29 cellular contexts compared by ENCODE assay signal in genomic region chr18:60050821-60051220, GRCh38.
"Had no signal": no experiment of that assay in that cellular context is flagged by ENCODE, and none has a peak within 500 bp of the region (broad histone marks: within the 10 kb centered on the region; RNA-seq: fewer than 3 reads in every experiment).

No MANE protein-coding gene starts in this region.

- DNase-seq: activated B cell treated with CpG ODN at 0.5 μM for 24 hours; activated CD4-positive, alpha-beta memory T cell treated with anti-CD3 and anti-CD28 coated beads, Interleukin-2, amount 10 ng/mL, durations not matched to agents 7 days and 5 days; activated CD4-positive, alpha-beta T cell treated with anti-CD3 and anti-CD28 coated beads for 36 hours; activated CD4-positive, alpha-beta T cell treated with anti-CD3 and anti-CD28 coated beads, Interleukin-2, amount 10 ng/mL, durations not matched to agents 24 days and 14 days; activated CD4-positive, alpha-beta T cell treated with anti-CD3 and anti-CD28 coated beads, Interleukin-2, amount 50 U/mL, for 4 hours; activated CD8-positive, alpha-beta memory T cell treated with anti-CD3 and anti-CD28 coated beads, Interleukin-2, amount 50 U/mL, for 48 hours; activated gamma-delta T cell; activated naive CD4-positive, alpha-beta T cell; activated naive CD4-positive, alpha-beta T cell treated with anti-CD3 and anti-CD28 coated beads, Interleukin-2, amount 10 ng/mL, durations not matched to agents 7 days and 5 days; activated naive CD8-positive, alpha-beta T cell treated with anti-CD3 and anti-CD28 coated beads, Interleukin-2, amount 10 ng/mL, durations not matched to agents 7 days and 5 days; activated T-cell treated with anti-CD3 and anti-CD28 coated beads for 4 hours; activated T-cell treated with anti-CD3 and anti-CD28 coated beads, Interleukin-2, amount 50 U/mL, for 24 hours; activated T-cell treated with anti-CD3 and anti-CD28 coated beads, Interleukin-2, amount 50 U/mL, for 72 hours; central memory CD4-positive, alpha-beta T cell; cerebellar nuclear complex; colonic mucosa; effector CD8-positive, alpha-beta T cell; foreskin fibroblast; head of caudate nucleus; hippocampal formation; T1000; WERI-Rb-1 had no signal

- FAIRE-seq: frontal cortex had no signal

- ATAC-seq: activated CD4-positive, alpha-beta T cell treated with anti-CD3 and anti-CD28 coated beads for 36 hours; activated CD4-positive, CD25-positive, alpha-beta regulatory T cell treated with anti-CD3 and anti-CD28 coated beads, Interleukin-2, amount 50 U/mL, for 24 hours; activated naive CD4-positive, alpha-beta T cell treated with anti-CD3 and anti-CD28 coated beads, Interleukin-2, amount 50 U/mL, for 72 hours; activated T-cell treated with anti-CD3 and anti-CD28 coated beads, Interleukin-2, amount 50 U/mL, for 72 hours; esophagus mucosa had no signal

- H3K36me3 ChIP-seq: ascending aorta, breast epithelium, cardiac muscle cell, colonic mucosa, WERI-Rb-1 had no signal

- H3K9me3 ChIP-seq: ascending aorta, colonic mucosa had no signal

- H3K27me3 ChIP-seq: ascending aorta, breast epithelium, cardiac muscle cell, colonic mucosa had no signal

- H3K4me1 ChIP-seq: ascending aorta, breast epithelium, colonic mucosa had no signal

- H3K27ac ChIP-seq: ascending aorta, breast epithelium, cardiac muscle cell, colonic mucosa, WERI-Rb-1 had no signal

- H3K4me3 ChIP-seq: ascending aorta, breast epithelium, cardiac muscle cell, colonic mucosa had no signal
